In the genomic region with DNA sequence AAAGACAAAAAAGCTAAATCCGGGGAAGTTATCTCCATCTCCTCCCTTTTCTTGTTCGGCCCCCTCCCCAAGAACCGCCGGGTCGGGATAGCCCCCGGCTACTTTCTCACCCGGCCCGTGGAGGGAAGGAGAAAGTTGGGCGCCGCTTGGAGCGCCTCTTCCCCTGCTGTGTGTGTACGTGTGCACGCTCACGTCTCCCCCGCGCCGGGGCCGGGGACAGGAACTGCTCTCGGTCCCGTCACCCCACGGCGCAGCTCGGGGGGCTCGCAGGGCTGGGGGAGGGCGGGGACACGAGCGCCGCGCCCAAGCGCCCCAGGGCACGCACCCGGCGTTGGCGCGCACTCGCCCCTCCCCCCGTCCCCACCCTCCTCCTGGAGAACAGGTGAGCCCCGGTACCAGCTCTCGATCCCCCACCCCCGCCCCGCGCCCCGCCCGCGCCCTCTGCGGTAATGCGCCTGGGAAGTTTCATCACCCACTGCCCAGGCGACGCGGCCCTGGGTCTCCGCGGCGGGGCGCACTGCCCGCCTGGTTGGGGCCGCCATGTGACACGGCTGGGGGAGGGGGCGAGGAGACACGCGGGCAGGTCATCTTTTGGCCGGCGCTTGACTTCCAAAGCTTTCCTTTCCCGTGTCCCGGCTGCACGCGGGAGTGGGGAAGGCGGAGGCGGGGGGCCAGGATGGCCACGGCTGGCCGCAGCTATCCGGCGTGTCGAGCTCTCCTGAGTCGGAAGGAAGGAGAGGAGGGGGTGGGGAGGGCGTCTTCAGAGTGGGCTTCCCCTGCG, we compare ENCODE assay signal across 9 cellular contexts. TPM values are rescaled to one million over a fixed set of nuclear protein-coding genes. Genes with fewer than 3 reads are reported as not detected.
DNase-seq lines count a peak whose midpoint lies in the region; ATAC-seq and TF ChIP-seq lines count a peak whose summit lies in the region.
"Had no signal": no experiment of that assay in that cellular context is flagged by ENCODE, and none has a peak within 500 bp of the region (broad histone marks: within the 10 kb centered on the region; RNA-seq: fewer than 3 reads in every experiment).

No MANE protein-coding gene starts in this region.

- intact Hi-C loops in Right ventricle myocardium superior (cut with DNase I), result no loop called here
- intact Hi-C loops in Right ventricle myocardium inferior (cut with DNase I), result loop anchor here (5.0 to 10.0 kb wide), 2 partner anchors 123 to 245 kb away; no protein-coding TSS in a partner anchor

- peak; percentile 4 for ATAC-seq in Right ventricle myocardium superior (ENCODE audit: poor library complexity)
- ATAC-seq in Right ventricle myocardium inferior, result no peak
- peak; percentile 32 for ATAC-seq in HG03565 (IDR thresholded peaks at IDR 0.05; ENCODE audit: unreplicated experiment)
- no peak for ATAC-seq in omental fat pad (ENCODE audit: low FRiP score)
- no peak for ATAC-seq in GM18520 (IDR thresholded peaks at IDR 0.05; ENCODE audit: unreplicated experiment)

- no peak for TF ChIP-seq CTCF in omental fat pad (IDR thresholded peaks at IDR 0.05)

- DNase-seq in Right ventricle myocardium superior (no peak), Right ventricle myocardium inferior (ENCODE audit: missing footprints) (no peak), hepatic stellate cell (ENCODE audit: low spot score) (peak; percentile 55), omental fat pad (ENCODE audit: low spot score) (no peak)
- DNase-seq in activated CD8-positive, alpha-beta memory T cell treated with anti-CD3 and anti-CD28 coated beads for 48 hours (ENCODE audit: low read depth in 2 of 3, low spot score in 2 of 3), result peak in 2 of 3 experiments; percentile 41 to 42
- peak; percentile 25 to 41 for DNase-seq in stimulated activated CD4-positive, alpha-beta T cell treated with anti-CD3 and anti-CD28 coated beads, Interleukin-4, amount 100 ng/mL, for 4 hours
- DNase-seq: left cardiac atrium had no signal

RNA-seq across cellular contexts. Expression of a gene that starts 1.3 kb away (rescaled TPM):
- 9.6 TPM for total RNA-seq in Right ventricle myocardium superior
- total RNA-seq in Right ventricle myocardium inferior, result 10.4 TPM
- total RNA-seq in omental fat pad, result 10 to 100 TPM; 15.8 to 45.9 (median 29.1) TPM

Comparison
In these comparisons a context has a peak if more than half of its experiments do, and no peak if none do; other contexts are left out.
1. ATAC-seq: peak in Right ventricle myocardium superior (single experiment) and HG03565 (single experiment); none in Right ventricle myocardium inferior (single experiment), omental fat pad (single experiment) and GM18520 (single experiment).
2. DNase-seq: peak in activated CD8-positive, alpha-beta memory T cell treated with anti-CD3 and anti-CD28 coated beads for 48 hours (2 of 3), hepatic stellate cell (single experiment) and stimulated activated CD4-positive, alpha-beta T cell treated with anti-CD3 and anti-CD28 coated beads, Interleukin-4, amount 100 ng/mL, for 4 hours (2 of 2); none in Right ventricle myocardium superior (single experiment), Right ventricle myocardium inferior (single experiment) and omental fat pad (single experiment).